ENCODE assay signal across 28 cellular contexts in genomic region chr19:18854982-18855381, GRCh38. TPM values are rescaled to one million over a fixed set of nuclear protein-coding genes. Genes with fewer than 3 reads are reported as not detected.
"Had no signal": no experiment of that assay in that cellular context is flagged by ENCODE, and none has a peak within 500 bp of the region (broad histone marks: within the 10 kb centered on the region; RNA-seq: fewer than 3 reads in every experiment).

No MANE protein-coding gene starts in this region.

- H3K4me3 ChIP-seq: dorsolateral prefrontal cortex, gastrocnemius medialis, heart right ventricle, left lung, lung, right lobe of liver, thyroid gland had no signal

- H3K27me3 ChIP-seq: dorsolateral prefrontal cortex, gastrocnemius medialis, heart right ventricle, left lung, neutrophil, right lobe of liver, thyroid gland had no signal

- H3K4me3 Mint-ChIP-seq: memory B cell; natural killer cell; stimulated activated naive CD8-positive, alpha-beta T cell treated with anti-CD3 and anti-CD28 coated beads, Interleukin-15, amount 100 ng/mL, for 72 hours had no signal

- H3K36me3 Mint-ChIP-seq: natural killer cell had no signal

- DNase-seq: cerebellar nuclear complex; dorsolateral prefrontal cortex; effector CD4-positive, alpha-beta T cell; foreskin fibroblast; gastrocnemius medialis; heart right ventricle; hippocampal formation; left cardiac atrium; natural killer cell; small intestine; stimulated activated CD4-positive, alpha-beta T cell treated with anti-CD3 and anti-CD28 coated beads, Interleukin-15, amount 100 ng/mL, for 24 hours; stimulated activated CD4-positive, alpha-beta T cell treated with anti-CD3 and anti-CD28 coated beads, Interleukin-2, amount 100 ng/mL, for 48 hours; stimulated activated naive CD4-positive, alpha-beta T cell; stimulated activated naive CD8-positive, alpha-beta T cell treated with anti-CD3 and anti-CD28 coated beads, Interleukin-15, amount 100 ng/mL, for 72 hours; thyroid gland; trophoblast cell had no signal

- H3K27ac Mint-ChIP-seq: memory B cell, natural killer cell had no signal

- H3K27ac ChIP-seq: epithelial cell of prostate, gastrocnemius medialis, heart right ventricle, left lung, neutrophil, parathyroid adenoma, thyroid gland had no signal

- H3K27me3 Mint-ChIP-seq: memory B cell; progenitor cell of endocrine pancreas; stimulated activated naive CD8-positive, alpha-beta T cell treated with anti-CD3 and anti-CD28 coated beads, Interleukin-15, amount 100 ng/mL, for 72 hours had no signal

- FAIRE-seq: colon, islet of Langerhans, small intestine had no signal

- H3K9me3 ChIP-seq: gastrocnemius medialis, heart right ventricle, left lung, neutrophil, right lobe of liver, thyroid gland had no signal

- H3K9me3 Mint-ChIP-seq: memory B cell; natural killer cell; stimulated activated naive CD8-positive, alpha-beta T cell treated with anti-CD3 and anti-CD28 coated beads, Interleukin-15, amount 100 ng/mL, for 72 hours had no signal

- ATAC-seq: esophagus mucosa; gastrocnemius medialis; heart right ventricle; left cardiac atrium; left lung; natural killer cell; stimulated activated naive CD8-positive, alpha-beta T cell treated with anti-CD3 and anti-CD28 coated beads, Interleukin-15, amount 100 ng/mL, for 72 hours had no signal

RNA-seq across cellular contexts. Expression of gene CERS1, which starts 41.0 kb away (rescaled TPM):
- total RNA-seq: esophagus mucosa, mononuclear cell, natural killer cell, right lobe of liver had no signal
